Comparison of ENCODE assay signal across 1 cellular context in genomic region chr11:447923-448731, GRCh38.
TF ChIP-seq lines count a peak whose summit lies in the region.

No MANE protein-coding gene starts in this region.

TF ChIP-seq in HepG2, 621 proteins besides CTCF, POLR2A, EP300 and RAD21 (continued from another document and continues in another):
- TF ChIP-seq NR0B2 (CRISPR knock-in tag; IDR thresholded peaks at IDR 0.05) (no peak), ZNF230 (CRISPR knock-in tag; IDR thresholded peaks at IDR 0.05) (peak; percentile 86), JARID2 (CRISPR knock-in tag; IDR thresholded peaks at IDR 0.05; ENCODE audit: insufficient replicate concordance) (no peak), ZNF792 (CRISPR knock-in tag; IDR thresholded peaks at IDR 0.05) (peak; percentile 82; the same call in 1 of the 2 replicates), ATF2 (CRISPR knock-in tag; IDR thresholded peaks at IDR 0.05) (peak; percentile 73; the same call in 1 of the 2 replicates), FOXJ3 (CRISPR knock-in tag; IDR thresholded peaks at IDR 0.05; ENCODE audit: borderline replicate concordance) (peak; percentile 23; the same call in 1 of the 2 replicates), KLF16 (CRISPR knock-in tag; IDR thresholded peaks at IDR 0.05) (peak in 1 of 2 experiments; percentile 92; a peak in 2 of 4 replicates), ZNF839 (CRISPR knock-in tag; IDR thresholded peaks at IDR 0.05; ENCODE audit: borderline replicate concordance) (no peak), CSRNP2 (CRISPR knock-in tag; conservative IDR thresholded peaks at IDR 0.05; ENCODE audit: low read depth) (no peak), ZNF878 (CRISPR knock-in tag; IDR thresholded peaks at IDR 0.05) (no peak), MTERF4 (CRISPR knock-in tag; IDR thresholded peaks at IDR 0.05) (0 out of 2 replicates have a peak, but pooled peaks have one; percentile 67), TCF7 (IDR thresholded peaks at IDR 0.05; ENCODE audit: low read depth) (no peak), HBP1 (CRISPR knock-in tag; IDR thresholded peaks at IDR 0.05; ENCODE audit: low read depth) (no peak), MAZ (IDR thresholded peaks at IDR 0.05; ENCODE audit: borderline replicate concordance, low read depth, low read length) (peak; percentile 75; the same call in 1 of the 2 replicates), MAZ (CRISPR knock-in tag; IDR thresholded peaks at IDR 0.05; ENCODE audit: low read depth) (peak; percentile 57; the same call in 1 of the 2 replicates), ZNF432 (CRISPR knock-in tag; IDR thresholded peaks at IDR 0.05; ENCODE audit: borderline replicate concordance) (no peak), AGO1 (IDR thresholded peaks at IDR 0.05; ENCODE audit: low read depth, low read length, poor library complexity, severe bottlenecking) (peak; percentile 29), FOSL1 (CRISPR knock-in tag; IDR thresholded peaks at IDR 0.05; ENCODE audit: borderline replicate concordance) (no peak), SOX13 (IDR thresholded peaks at IDR 0.05) (no peak), SOX13 (CRISPR knock-in tag; conservative IDR thresholded peaks at IDR 0.05 in 1 of 2, IDR thresholded peaks at IDR 0.05 in 1 of 2) (peak in 1 of 2 experiments; percentile 25; a peak in 1 of 4 replicates), PCBP2 (optimal IDR thresholded peaks at IDR 0.05; ENCODE audit: low read depth, low read length, poor library complexity, severe bottlenecking) (no peak), MTF2 (CRISPR knock-in tag; IDR thresholded peaks at IDR 0.05; ENCODE audit: borderline replicate concordance) (peak; percentile 82; the same call in 1 of the 2 replicates), SPEN (CRISPR knock-in tag; IDR thresholded peaks at IDR 0.05; ENCODE audit: low read depth) (peak; percentile 71; the same call in 1 of the 2 replicates), MNT (IDR thresholded peaks at IDR 0.05) (peak; percentile 81), PRDM15 (CRISPR knock-in tag; IDR thresholded peaks at IDR 0.05) (no peak), HOXA7 (CRISPR knock-in tag; IDR thresholded peaks at IDR 0.05) (no peak), REPIN1 (CRISPR knock-in tag; IDR thresholded peaks at IDR 0.05; ENCODE audit: borderline replicate concordance, low read depth) (peak; percentile 91; the same call in 1 of the 2 replicates), GATAD1 (CRISPR knock-in tag; IDR thresholded peaks at IDR 0.05) (peak; percentile 74), BRD4 (CRISPR knock-in tag; IDR thresholded peaks at IDR 0.05) (peak; percentile 52; the same call in 1 of the 2 replicates), NFE2L2 (IDR thresholded peaks at IDR 0.05; ENCODE audit: low read length) (no peak), ZGPAT (CRISPR knock-in tag; IDR thresholded peaks at IDR 0.05) (peak; percentile 66), CREBL2 (CRISPR knock-in tag; IDR thresholded peaks at IDR 0.05; ENCODE audit: borderline replicate concordance) (no peak), DDIT3 (CRISPR knock-in tag; IDR thresholded peaks at IDR 0.05) (no peak), ARHGAP35 (CRISPR knock-in tag; IDR thresholded peaks at IDR 0.05; ENCODE audit: borderline replicate concordance) (peak; percentile 63), GABPA (IDR thresholded peaks at IDR 0.05; ENCODE audit: low read depth, low read length) (no peak), GABPA (CRISPR knock-in tag; IDR thresholded peaks at IDR 0.05; ENCODE audit: low read depth) (peak; percentile 73), THAP7 (CRISPR knock-in tag; IDR thresholded peaks at IDR 0.05) (no peak), MXD1 (CRISPR knock-in tag; IDR thresholded peaks at IDR 0.05) (0 out of 2 replicates have a peak, but pooled peaks have one; percentile 35), SP5 (CRISPR knock-in tag; IDR thresholded peaks at IDR 0.05; ENCODE audit: borderline replicate concordance, low read depth) (peak; percentile 28; the same call in 1 of the 2 replicates), MYC (CRISPR knock-in tag; IDR thresholded peaks at IDR 0.05; ENCODE audit: borderline replicate concordance) (peak; percentile 89; the same call in 1 of the 2 replicates), TCF12 (IDR thresholded peaks at IDR 0.05) (no peak), TCF12 (CRISPR knock-in tag; IDR thresholded peaks at IDR 0.05) (peak; percentile 51; the same call in 1 of the 2 replicates), CENPBD1 (CRISPR knock-in tag; IDR thresholded peaks at IDR 0.05; ENCODE audit: borderline replicate concordance, low read depth) (no peak)
